In the genomic region with DNA sequence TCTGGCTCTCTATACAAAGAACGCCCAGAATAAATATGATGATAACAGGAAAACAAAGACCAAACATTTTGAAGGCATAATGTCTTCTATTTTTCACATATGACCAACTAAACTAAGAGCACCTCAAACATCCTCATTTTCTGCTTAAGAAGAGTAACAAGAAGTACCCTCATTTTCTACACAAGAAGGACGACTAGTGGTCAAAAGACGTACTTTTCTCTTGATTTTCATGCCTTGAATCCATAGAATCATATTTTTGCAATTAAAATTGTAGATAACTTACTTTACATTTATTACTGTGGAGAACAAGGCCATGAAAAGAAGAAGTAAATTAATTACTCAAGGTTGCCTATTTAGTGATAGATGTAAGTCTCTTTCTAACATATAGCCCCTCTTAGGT, we compare ENCODE assay signal across 9 cellular contexts.
A peak's percentile ranks its signal among the peaks of the same experiment; 100 is the strongest.
DNase-seq lines count a peak whose midpoint lies in the region; ATAC-seq and TF ChIP-seq lines count a peak whose summit lies in the region.
"Had no signal": no experiment of that assay in that cellular context is flagged by ENCODE, and none has a peak within 500 bp of the region (broad histone marks: within the 10 kb centered on the region; RNA-seq: fewer than 3 reads in every experiment).

No MANE protein-coding gene starts in this region.

- no peak for TF ChIP-seq POLR2A in suprapubic skin (IDR thresholded peaks at IDR 0.05)

- H3K27me3 ChIP-seq in left ventricle myocardium inferior (ENCODE audit: low read depth) (no peaks in the 10 kb centered on the region), SU-DHL-6 (ENCODE audit: low read length) (no peaks in the 10 kb centered on the region), suprapubic skin (no peaks in the 10 kb centered on the region)

- TF ChIP-seq CTCF in left ventricle myocardium inferior (IDR thresholded peaks at IDR 0.05; ENCODE audit: borderline replicate concordance) (peak; percentile 73), SU-DHL-6 (IDR thresholded peaks at IDR 0.05; ENCODE audit: insufficient read depth, low read length, poor library complexity, severe bottlenecking) (peak; percentile 23), glutamatergic neuron (IDR thresholded peaks at IDR 0.05; ENCODE audit: partially characterized antibody, unreplicated experiment) (peak; percentile 77), suprapubic skin (IDR thresholded peaks at IDR 0.05) (peak; percentile 35 to 36)

- no peaks in the 10 kb centered on the region for H3F3A ChIP-seq in SU-DHL-6 (ENCODE audit: insufficient read depth)

- WGBS in suprapubic skin = 10% methylated on average over 3 of the region's 3 CpGs

- no peak overlapping the region for H3K4me3 Mint-ChIP-seq in glutamatergic neuron (ENCODE audit: unreplicated experiment)
- no peak overlapping the region for H3K4me3 Mint-ChIP-seq in T-helper 2 cell treated with Interferon-gamma antibody and Interleukin-4, amounts not matched to agents 5 μg/mL and 100 μg/mL, for 36 hours
- H3K4me3 Mint-ChIP-seq: central memory CD8-positive, alpha-beta T cell had no signal

- no peaks in the 10 kb centered on the region for H3K36me3 Mint-ChIP-seq in glutamatergic neuron (ENCODE audit: unreplicated experiment)
- H3K36me3 Mint-ChIP-seq in T-helper 2 cell treated with Interferon-gamma antibody and Interleukin-4, amounts not matched to agents 5 μg/mL and 100 μg/mL, for 36 hours (ENCODE audit: low read depth) = no peaks in the 10 kb centered on the region

- no peaks in the 10 kb centered on the region for H3K4me1 Mint-ChIP-seq in glutamatergic neuron (ENCODE audit: low read depth, unreplicated experiment)
- H3K4me1 Mint-ChIP-seq in T-helper 2 cell treated with Interferon-gamma antibody and Interleukin-4, amounts not matched to agents 5 μg/mL and 100 μg/mL, for 36 hours (ENCODE audit: low read depth) = no peaks in the 10 kb centered on the region
- H3K4me1 Mint-ChIP-seq: central memory CD8-positive, alpha-beta T cell had no signal

- H3K9me2 ChIP-seq in SU-DHL-6 (replicated peaks; ENCODE audit: insufficient read depth, low read length) = no peaks in the 10 kb centered on the region

- H3K4me1 ChIP-seq in left ventricle myocardium inferior (no peaks in the 10 kb centered on the region), suprapubic skin (no peaks in the 10 kb centered on the region)

- H3K4me3 ChIP-seq in left ventricle myocardium inferior (no peak overlapping the region), SU-DHL-6 (ENCODE audit: insufficient read depth, low read length, poor library complexity, severe bottlenecking) (no peak overlapping the region), suprapubic skin (no peak overlapping the region)

- H3K79me2 ChIP-seq in SU-DHL-6 (ENCODE audit: insufficient read depth, low read length) = no peaks in the 10 kb centered on the region

- no peaks in the 10 kb centered on the region for H3K9me3 Mint-ChIP-seq in glutamatergic neuron (ENCODE audit: unreplicated experiment)
- no peaks in the 10 kb centered on the region for H3K9me3 Mint-ChIP-seq in T-helper 2 cell treated with Interferon-gamma antibody and Interleukin-4, amounts not matched to agents 5 μg/mL and 100 μg/mL, for 36 hours
- H3K9me3 Mint-ChIP-seq: central memory CD8-positive, alpha-beta T cell had no signal

- no peak for TF ChIP-seq EP300 in suprapubic skin (IDR thresholded peaks at IDR 0.05)

- H2AFZ ChIP-seq in SU-DHL-6 (ENCODE audit: low read depth, low read length, severe bottlenecking) = no peak overlapping the region

- H3K27ac ChIP-seq in left ventricle myocardium inferior (replicated peaks) = no peak overlapping the region
- H3K27ac ChIP-seq in SU-DHL-6 (ENCODE audit: low read depth, low read length) = no peak overlapping the region
- no peak overlapping the region for H3K27ac ChIP-seq in suprapubic skin

- H3K36me3 ChIP-seq in left ventricle myocardium inferior (no peaks in the 10 kb centered on the region), SU-DHL-6 (ENCODE audit: low read length) (no peaks in the 10 kb centered on the region), suprapubic skin (no peaks in the 10 kb centered on the region)

- H4K20me1 ChIP-seq in SU-DHL-6 (ENCODE audit: low read depth, low read length) = no peaks in the 10 kb centered on the region

- no peak overlapping the region for H3K9ac ChIP-seq in SU-DHL-6 (ENCODE audit: low read length)

- H3K9me3 ChIP-seq in left ventricle myocardium inferior (replicated peaks) (no peaks in the 10 kb centered on the region), SU-DHL-6 (ENCODE audit: insufficient read depth, low read length) (no peaks in the 10 kb centered on the region), suprapubic skin (no peaks in the 10 kb centered on the region)

- DNase-seq in left ventricle myocardium inferior = no peak
- DNase-seq in cardiac septum (ENCODE audit: low spot score) = no peak
- DNase-seq in NCI-H1092 (lab: John Stamatoyannopoulos, UW) = peak; percentile 54
- no peak for DNase-seq in glutamatergic neuron
- DNase-seq in suprapubic skin (ENCODE audit: low spot score in 2 of 2) = no peak
- no peak for DNase-seq in T-helper 2 cell treated with Interferon-gamma antibody and Interleukin-4, amounts not matched to agents 5 μg/mL and 100 μg/mL, for 36 hours (ENCODE audit: low spot score)

- no peak overlapping the region for H3K4me2 ChIP-seq in SU-DHL-6 (ENCODE audit: low read depth, low read length, poor library complexity, severe bottlenecking)

- intact Hi-C loops in left ventricle myocardium inferior (cut with micrococcal nuclease) (loop anchor here (10.0 kb wide), 2 partner anchors 409 to 839 kb away; partner anchors contain the start of gene KITLG), cardiac septum (cut with DNase I) (loop anchor here (5.0 to 10.0 kb wide), 2 partner anchors 416 to 879 kb away; no protein-coding TSS in a partner anchor)

- no peak overlapping the region for H3K27ac Mint-ChIP-seq in glutamatergic neuron (ENCODE audit: unreplicated experiment)
- H3K27ac Mint-ChIP-seq in T-helper 2 cell treated with Interferon-gamma antibody and Interleukin-4, amounts not matched to agents 5 μg/mL and 100 μg/mL, for 36 hours = no peak overlapping the region

- H3K27me3 Mint-ChIP-seq in glutamatergic neuron (ENCODE audit: unreplicated experiment) = no peaks in the 10 kb centered on the region
- peaks cover 32% of the 10 kb centered on the region for H3K27me3 Mint-ChIP-seq in T-helper 2 cell treated with Interferon-gamma antibody and Interleukin-4, amounts not matched to agents 5 μg/mL and 100 μg/mL, for 36 hours (ENCODE audit: low read depth)

- no peak for ATAC-seq in GM19324 (IDR thresholded peaks at IDR 0.05; ENCODE audit: low FRiP score, unreplicated experiment)

Comparison
In these comparisons a context has a peak if more than half of its experiments do, and no peak if none do; other contexts are left out.
1. CTCF ChIP-seq: peak in every context shown above with its lines; median percentile 77 in glutamatergic neuron; 73 in left ventricle myocardium inferior; 36 in suprapubic skin; 23 in SU-DHL-6.